Comparison of ENCODE assay signal across 1 cellular context in the genomic region with DNA sequence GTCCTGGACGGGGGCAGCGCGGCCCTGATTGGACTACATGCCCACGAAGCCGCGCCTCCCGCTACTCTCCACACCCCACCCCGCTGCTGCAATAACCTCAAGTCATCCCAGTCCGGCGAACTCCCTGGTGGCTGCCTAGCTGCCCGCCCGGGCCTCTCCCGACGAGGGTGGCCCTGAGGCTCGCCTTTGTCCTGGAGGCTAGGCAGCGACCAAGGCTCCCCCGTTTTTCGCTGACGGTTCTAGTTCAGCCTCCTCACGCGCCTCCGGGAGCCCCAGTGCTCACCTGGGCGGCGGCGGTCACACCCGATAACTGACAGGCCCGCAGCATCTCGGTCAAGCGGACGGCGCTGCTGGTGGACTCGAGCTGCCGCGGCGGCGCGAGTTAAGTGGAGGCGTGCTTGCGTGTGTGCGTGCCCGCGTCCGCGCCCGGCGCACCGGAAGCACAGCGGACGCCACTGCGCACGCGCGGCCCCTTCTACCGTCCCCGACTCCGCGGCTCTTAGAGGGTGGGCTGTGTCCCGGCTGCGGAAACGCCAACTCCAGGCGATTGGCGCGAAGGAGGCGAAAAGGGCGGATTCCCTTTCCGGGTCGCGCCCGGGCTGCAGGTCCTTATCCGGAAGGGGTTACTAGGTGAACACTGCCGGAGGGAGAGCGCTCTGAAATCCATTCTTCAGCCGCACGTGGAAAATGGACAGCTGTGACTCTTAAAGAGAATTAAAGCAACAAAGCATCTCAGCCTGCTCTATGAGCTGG.
TF ChIP-seq lines count a peak whose summit lies in the region.

A gene (minus strand): TSS at position 408 of the 753 bp plus-strand sequence. CDS start 80 bp downstream, at position 328.

TF ChIP-seq in K562, 482 proteins besides CTCF, POLR2A, EP300 and RAD21 (continued from another document):
- TF ChIP-seq, protein P1, sequence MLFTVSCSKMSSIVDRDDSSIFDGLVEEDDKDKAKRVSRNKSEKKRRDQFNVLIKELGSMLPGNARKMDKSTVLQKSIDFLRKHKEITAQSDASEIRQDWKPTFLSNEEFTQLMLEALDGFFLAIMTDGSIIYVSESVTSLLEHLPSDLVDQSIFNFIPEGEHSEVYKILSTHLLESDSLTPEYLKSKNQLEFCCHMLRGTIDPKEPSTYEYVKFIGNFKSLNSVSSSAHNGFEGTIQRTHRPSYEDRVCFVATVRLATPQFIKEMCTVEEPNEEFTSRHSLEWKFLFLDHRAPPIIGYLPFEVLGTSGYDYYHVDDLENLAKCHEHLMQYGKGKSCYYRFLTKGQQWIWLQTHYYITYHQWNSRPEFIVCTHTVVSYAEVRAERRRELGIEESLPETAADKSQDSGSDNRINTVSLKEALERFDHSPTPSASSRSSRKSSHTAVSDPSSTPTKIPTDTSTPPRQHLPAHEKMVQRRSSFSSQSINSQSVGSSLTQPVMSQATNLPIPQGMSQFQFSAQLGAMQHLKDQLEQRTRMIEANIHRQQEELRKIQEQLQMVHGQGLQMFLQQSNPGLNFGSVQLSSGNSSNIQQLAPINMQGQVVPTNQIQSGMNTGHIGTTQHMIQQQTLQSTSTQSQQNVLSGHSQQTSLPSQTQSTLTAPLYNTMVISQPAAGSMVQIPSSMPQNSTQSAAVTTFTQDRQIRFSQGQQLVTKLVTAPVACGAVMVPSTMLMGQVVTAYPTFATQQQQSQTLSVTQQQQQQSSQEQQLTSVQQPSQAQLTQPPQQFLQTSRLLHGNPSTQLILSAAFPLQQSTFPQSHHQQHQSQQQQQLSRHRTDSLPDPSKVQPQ (CRISPR knock-in tag; IDR thresholded peaks at IDR 0.05; ENCODE audit: borderline replicate concordance), result no peak
- TF ChIP-seq ELF4 (CRISPR knock-in tag; IDR thresholded peaks at IDR 0.05) (peak; percentile 84), RUNX1 (IDR thresholded peaks at IDR 0.05; ENCODE audit: low read depth) (0 out of 2 replicates have a peak, but pooled peaks have one; percentile 10), RBM34 (IDR thresholded peaks at IDR 0.05; ENCODE audit: borderline replicate concordance, insufficient read depth, low read length) (no peak), ADNP (tag; IDR thresholded peaks at IDR 0.05) (no peak), FIP1L1 (IDR thresholded peaks at IDR 0.05; ENCODE audit: low read depth, low read length, poor library complexity, severe bottlenecking) (peak; percentile 96), ZNF586 (CRISPR knock-in tag; conservative IDR thresholded peaks at IDR 0.05) (no peak), GATA2 (CRISPR knock-in tag; IDR thresholded peaks at IDR 0.05) (no peak), JUND (IDR thresholded peaks at IDR 0.05; ENCODE audit: borderline replicate concordance, low read depth, low read length) (peak; percentile 57; the same call in 1 of the 2 replicates), JUND (tag; IDR thresholded peaks at IDR 0.05; ENCODE audit: borderline replicate concordance, low read depth, low read length) (no peak; the same call in 2 of the 3 replicates), ETV6 (IDR thresholded peaks at IDR 0.05; ENCODE audit: borderline replicate concordance in 1 of 2, low read depth in 2 of 2, low read length in 1 of 2) (0 out of 4 replicates have a peak, but pooled peaks of 1 of the 2 experiments have one; percentile 39), ETV6 (CRISPR knock-in tag; IDR thresholded peaks at IDR 0.05; ENCODE audit: borderline replicate concordance) (no peak), ARID1B (IDR thresholded peaks at IDR 0.05) (peak; percentile 59), TCF7 (IDR thresholded peaks at IDR 0.05; ENCODE audit: borderline replicate concordance) (no peak), NFYB (IDR thresholded peaks at IDR 0.05; ENCODE audit: extremely low read depth, insufficient read length) (peak; percentile 67), RBM25 (IDR thresholded peaks at IDR 0.05; ENCODE audit: low read depth, low read length, severe bottlenecking) (peak; percentile 7), HNRNPH1 (optimal IDR thresholded peaks at IDR 0.05; ENCODE audit: low read depth, low read length) (no peak), CBFA2T3 (IDR thresholded peaks at IDR 0.05) (peak; percentile 7; the same call in 1 of the 2 replicates), SAFB (IDR thresholded peaks at IDR 0.05; ENCODE audit: borderline replicate concordance, low read depth, low read length) (no peak), SRSF7 (optimal IDR thresholded peaks at IDR 0.05; ENCODE audit: low read depth, low read length) (no peak), KHSRP (IDR thresholded peaks at IDR 0.05) (no peak)
- TF ChIP-seq, protein P2, sequence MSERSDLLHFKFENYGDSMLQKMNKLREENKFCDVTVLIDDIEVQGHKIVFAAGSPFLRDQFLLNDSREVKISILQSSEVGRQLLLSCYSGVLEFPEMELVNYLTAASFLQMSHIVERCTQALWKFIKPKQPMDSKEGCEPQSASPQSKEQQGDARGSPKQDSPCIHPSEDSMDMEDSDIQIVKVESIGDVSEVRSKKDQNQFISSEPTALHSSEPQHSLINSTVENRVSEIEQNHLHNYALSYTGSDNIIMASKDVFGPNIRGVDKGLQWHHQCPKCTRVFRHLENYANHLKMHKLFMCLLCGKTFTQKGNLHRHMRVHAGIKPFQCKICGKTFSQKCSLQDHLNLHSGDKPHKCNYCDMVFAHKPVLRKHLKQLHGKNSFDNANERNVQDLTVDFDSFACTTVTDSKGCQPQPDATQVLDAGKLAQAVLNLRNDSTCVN (CRISPR knock-in tag; IDR thresholded peaks at IDR 0.05), result peak; percentile 82; the same call in 1 of the 2 replicates
- TF ChIP-seq, protein P3, sequence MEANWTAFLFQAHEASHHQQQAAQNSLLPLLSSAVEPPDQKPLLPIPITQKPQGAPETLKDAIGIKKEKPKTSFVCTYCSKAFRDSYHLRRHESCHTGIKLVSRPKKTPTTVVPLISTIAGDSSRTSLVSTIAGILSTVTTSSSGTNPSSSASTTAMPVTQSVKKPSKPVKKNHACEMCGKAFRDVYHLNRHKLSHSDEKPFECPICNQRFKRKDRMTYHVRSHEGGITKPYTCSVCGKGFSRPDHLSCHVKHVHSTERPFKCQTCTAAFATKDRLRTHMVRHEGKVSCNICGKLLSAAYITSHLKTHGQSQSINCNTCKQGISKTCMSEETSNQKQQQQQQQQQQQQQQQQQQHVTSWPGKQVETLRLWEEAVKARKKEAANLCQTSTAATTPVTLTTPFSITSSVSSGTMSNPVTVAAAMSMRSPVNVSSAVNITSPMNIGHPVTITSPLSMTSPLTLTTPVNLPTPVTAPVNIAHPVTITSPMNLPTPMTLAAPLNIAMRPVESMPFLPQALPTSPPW (CRISPR knock-in tag; IDR thresholded peaks at IDR 0.05), result peak; percentile 69; the same call in 1 of the 2 replicates
- TF ChIP-seq, protein P4, sequence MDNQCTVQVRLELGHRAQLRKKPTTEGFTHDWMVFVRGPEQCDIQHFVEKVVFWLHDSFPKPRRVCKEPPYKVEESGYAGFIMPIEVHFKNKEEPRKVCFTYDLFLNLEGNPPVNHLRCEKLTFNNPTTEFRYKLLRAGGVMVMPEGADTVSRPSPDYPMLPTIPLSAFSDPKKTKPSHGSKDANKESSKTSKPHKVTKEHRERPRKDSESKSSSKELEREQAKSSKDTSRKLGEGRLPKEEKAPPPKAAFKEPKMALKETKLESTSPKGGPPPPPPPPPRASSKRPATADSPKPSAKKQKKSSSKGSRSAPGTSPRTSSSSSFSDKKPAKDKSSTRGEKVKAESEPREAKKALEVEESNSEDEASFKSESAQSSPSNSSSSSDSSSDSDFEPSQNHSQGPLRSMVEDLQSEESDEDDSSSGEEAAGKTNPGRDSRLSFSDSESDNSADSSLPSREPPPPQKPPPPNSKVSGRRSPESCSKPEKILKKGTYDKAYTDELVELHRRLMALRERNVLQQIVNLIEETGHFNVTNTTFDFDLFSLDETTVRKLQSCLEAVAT (IDR thresholded peaks at IDR 0.05), result peak; percentile 50 to 83; a peak in 2 of 4 replicates
- TF ChIP-seq, protein P5, sequence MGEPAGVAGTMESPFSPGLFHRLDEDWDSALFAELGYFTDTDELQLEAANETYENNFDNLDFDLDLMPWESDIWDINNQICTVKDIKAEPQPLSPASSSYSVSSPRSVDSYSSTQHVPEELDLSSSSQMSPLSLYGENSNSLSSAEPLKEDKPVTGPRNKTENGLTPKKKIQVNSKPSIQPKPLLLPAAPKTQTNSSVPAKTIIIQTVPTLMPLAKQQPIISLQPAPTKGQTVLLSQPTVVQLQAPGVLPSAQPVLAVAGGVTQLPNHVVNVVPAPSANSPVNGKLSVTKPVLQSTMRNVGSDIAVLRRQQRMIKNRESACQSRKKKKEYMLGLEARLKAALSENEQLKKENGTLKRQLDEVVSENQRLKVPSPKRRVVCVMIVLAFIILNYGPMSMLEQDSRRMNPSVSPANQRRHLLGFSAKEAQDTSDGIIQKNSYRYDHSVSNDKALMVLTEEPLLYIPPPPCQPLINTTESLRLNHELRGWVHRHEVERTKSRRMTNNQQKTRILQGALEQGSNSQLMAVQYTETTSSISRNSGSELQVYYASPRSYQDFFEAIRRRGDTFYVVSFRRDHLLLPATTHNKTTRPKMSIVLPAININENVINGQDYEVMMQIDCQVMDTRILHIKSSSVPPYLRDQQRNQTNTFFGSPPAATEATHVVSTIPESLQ (CRISPR knock-in tag; IDR thresholded peaks at IDR 0.05), result peak; percentile 57; the same call in 1 of the 2 replicates
TF ChIP-seq in K562: peak in this region for 197.
